15 cellular contexts compared by ENCODE assay signal in the genomic region with DNA sequence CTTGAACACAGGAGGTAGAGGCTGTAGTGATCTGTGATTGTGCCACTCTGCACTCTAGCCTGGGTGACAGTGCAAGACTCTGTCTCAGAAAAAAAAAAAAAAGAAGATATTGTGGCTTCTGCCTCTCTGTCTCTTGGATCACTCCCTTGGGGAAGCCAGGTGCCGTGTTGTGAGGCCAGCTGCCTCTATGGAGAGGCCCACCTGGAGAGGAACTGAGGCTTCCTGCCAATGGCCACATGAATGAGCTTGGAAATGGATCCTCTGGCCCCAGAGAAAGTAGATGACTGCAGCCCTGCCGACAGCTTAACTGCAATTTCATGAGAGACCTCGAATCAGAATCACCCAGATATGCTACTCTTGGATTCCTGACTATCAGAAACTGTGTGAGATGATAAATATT.
"Had no signal": no experiment of that assay in that cellular context is flagged by ENCODE, and none has a peak within 500 bp of the region (broad histone marks: within the 10 kb centered on the region; RNA-seq: fewer than 3 reads in every experiment).

No MANE protein-coding gene starts in this region.

- DNase-seq: activated CD4-positive, alpha-beta T cell treated with anti-CD3 and anti-CD28 coated beads for 1 hour; activated CD8-positive, alpha-beta memory T cell treated with anti-CD3 and anti-CD28 coated beads for 24 hours; activated CD8-positive, alpha-beta memory T cell treated with anti-CD3 and anti-CD28 coated beads, Interleukin-2, amount 50 U/mL, for 48 hours; activated effector memory CD4-positive, alpha-beta T cell treated with Interleukin-2 at 50 U/mL for 16 hours; activated naive CD4-positive, alpha-beta T cell treated with anti-CD3 and anti-CD28 coated beads, Interleukin-2, amount 10 ng/mL, durations not matched to agents 7 days and 5 days; activated T-cell treated with anti-CD3 and anti-CD28 coated beads, Interleukin-2, amount 50 U/mL, for 48 hours; effector CD8-positive, alpha-beta T cell; heart right ventricle; stimulated activated CD4-positive, alpha-beta T cell treated with anti-CD3 and anti-CD28 coated beads, Interleukin-15, amount 100 ng/mL, for 24 hours; stimulated activated CD4-positive, alpha-beta T cell treated with anti-CD3 and anti-CD28 coated beads, Interleukin-4, amount 100 ng/mL, for 1 hour; stomach; T-helper 2 cell; testis; upper lobe of left lung; WERI-Rb-1 had no signal
